ENCODE assay signal across 33 cellular contexts in genomic region chr4:26457412-26457811, GRCh38. TPM values are rescaled to one million over a fixed set of nuclear protein-coding genes. Genes with fewer than 3 reads are reported as not detected.
"Had no signal": no experiment of that assay in that cellular context is flagged by ENCODE, and none has a peak within 500 bp of the region (broad histone marks: within the 10 kb centered on the region; RNA-seq: fewer than 3 reads in every experiment).

No MANE protein-coding gene starts in this region.

- H3K4me3 Mint-ChIP-seq: activated naive CD4-positive, alpha-beta T cell treated with anti-CD3 and anti-CD28 coated beads for 36 hours; brain; nephron; stimulated activated memory B cell treated with anti-CD40 and anti-IgM and Interleukin-4, amounts not matched to agents 10 μg/mL and 1 μg/mL and 100 μg/mL, for 72 hours; stimulated activated naive CD8-positive, alpha-beta T cell treated with anti-CD3 and anti-CD28 coated beads, Interleukin-15, amount 100 ng/mL, for 72 hours; T-helper 1 cell treated with Interleukin-12 subunit alpha and Interleukin-12 subunit beta and Interleukin-4 antibody, amounts not matched to agents 30 μg/mL and 1 μg/mL, for 36 hours had no signal

- H3K27me3 Mint-ChIP-seq: brain had no signal

- FAIRE-seq: pancreas, small intestine had no signal

- H3K9me3 Mint-ChIP-seq: activated naive CD4-positive, alpha-beta T cell treated with anti-CD3 and anti-CD28 coated beads for 36 hours; activated naive CD8-positive, alpha-beta T cell treated with anti-CD3 and anti-CD28 coated beads, Interleukin-2, amount 10 ng/mL, durations not matched to agents 7 days and 5 days; stimulated activated naive CD8-positive, alpha-beta T cell treated with anti-CD3 and anti-CD28 coated beads, Interleukin-15, amount 100 ng/mL, for 72 hours had no signal

- H3K4me3 ChIP-seq: ascending aorta, cardiac muscle cell, esophagus muscularis mucosa, heart right ventricle, left lung, lower lobe of right lung, pancreas, psoas muscle, sigmoid colon, thyroid gland, upper lobe of left lung had no signal

- H3K4me1 ChIP-seq: ascending aorta, foreskin keratinocyte, psoas muscle, thyroid gland had no signal

- H3K36me3 Mint-ChIP-seq: activated naive CD8-positive, alpha-beta T cell treated with anti-CD3 and anti-CD28 coated beads, Interleukin-2, amount 10 ng/mL, durations not matched to agents 7 days and 5 days; brain; stimulated activated memory B cell treated with anti-CD40 and anti-IgM and Interleukin-4, amounts not matched to agents 10 μg/mL and 1 μg/mL and 100 μg/mL, for 72 hours had no signal

- H3K36me3 ChIP-seq: ascending aorta, cardiac muscle cell, esophagus muscularis mucosa, heart right ventricle, left lung, lower lobe of right lung, pancreas, sigmoid colon, thyroid gland, upper lobe of left lung had no signal

- ATAC-seq: foreskin keratinocyte; heart right ventricle; lower lobe of right lung; pancreas; psoas muscle; stimulated activated memory B cell treated with anti-CD40 and anti-IgM and Interleukin-4, amounts not matched to agents 10 μg/mL and 1 μg/mL and 100 μg/mL, for 72 hours; stimulated activated naive CD8-positive, alpha-beta T cell treated with anti-CD3 and anti-CD28 coated beads, Interleukin-15, amount 100 ng/mL, for 72 hours had no signal

- H3K27me3 ChIP-seq: ascending aorta, cardiac muscle cell, esophagus muscularis mucosa, left lung, pancreas, sigmoid colon, thyroid gland, upper lobe of left lung had no signal

- H3K27ac Mint-ChIP-seq: activated naive CD4-positive, alpha-beta T cell treated with anti-CD3 and anti-CD28 coated beads for 36 hours; stimulated activated memory B cell treated with anti-CD40 and anti-IgM and Interleukin-4, amounts not matched to agents 10 μg/mL and 1 μg/mL and 100 μg/mL, for 72 hours; stimulated activated naive CD8-positive, alpha-beta T cell treated with anti-CD3 and anti-CD28 coated beads, Interleukin-15, amount 100 ng/mL, for 72 hours; T-helper 1 cell treated with Interleukin-12 subunit alpha and Interleukin-12 subunit beta and Interleukin-4 antibody, amounts not matched to agents 30 μg/mL and 1 μg/mL, for 36 hours had no signal

- H3K27ac ChIP-seq: ascending aorta, cardiac muscle cell, esophagus muscularis mucosa, foreskin keratinocyte, heart right ventricle, left lung, lower lobe of right lung, pancreas, psoas muscle, thyroid gland, upper lobe of left lung had no signal

- DNase-seq: activated CD4-positive, alpha-beta T cell treated with anti-CD3 and anti-CD28 coated beads, Interleukin-2, amount 50 U/mL, for 1 hour; activated CD4-positive, CD25-positive, alpha-beta regulatory T cell treated with anti-CD3 and anti-CD28 coated beads, Interleukin-2, amount 50 U/mL, for 72 hours; activated effector memory CD4-positive, alpha-beta T cell treated with Interleukin-2 at 50 U/mL for 16 hours; activated naive CD4-positive, alpha-beta T cell treated with anti-CD3 and anti-CD28 coated beads for 36 hours; activated naive CD8-positive, alpha-beta T cell treated with anti-CD3 and anti-CD28 coated beads, Interleukin-2, amount 10 ng/mL, durations not matched to agents 7 days and 5 days; activated T-cell treated with anti-CD3 and anti-CD28 coated beads for 4 hours; cerebellar nuclear complex; cortex of kidney; foreskin keratinocyte; heart right ventricle; left lung; lower lobe of right lung; mesendoderm; pancreas; psoas muscle; sigmoid colon; small intestine; stimulated activated CD4-positive, alpha-beta T cell treated with anti-CD3 and anti-CD28 coated beads, Interleukin-1b, Interleukin-23, amount 100 ng/mL, for 48 hours; stimulated activated CD4-positive, alpha-beta T cell treated with anti-CD3 and anti-CD28 coated beads, Interleukin-4, amount 100 ng/mL, for 4 hours; stimulated activated CD8-positive, alpha-beta memory T cell treated with anti-CD3 and anti-CD28 coated beads, Interleukin-4, amount 100 ng/mL, for 48 hours; stimulated activated naive CD8-positive, alpha-beta T cell treated with anti-CD3 and anti-CD28 coated beads, Interleukin-15, amount 100 ng/mL, for 72 hours; SW 1271; T1000; thyroid gland; upper lobe of left lung had no signal

- H3K9me3 ChIP-seq: ascending aorta, lower lobe of right lung, pancreas, thyroid gland, upper lobe of left lung had no signal

RNA-seq across cellular contexts. Expression of gene CCKAR, which starts 32.9 kb away (rescaled TPM):
- total RNA-seq: activated naive CD4-positive, alpha-beta T cell treated with anti-CD3 and anti-CD28 coated beads for 36 hours; activated naive CD8-positive, alpha-beta T cell treated with anti-CD3 and anti-CD28 coated beads, Interleukin-2, amount 10 ng/mL, durations not matched to agents 7 days and 5 days; ascending aorta; foreskin keratinocyte; heart right ventricle; left lung; lower lobe of right lung; mononuclear cell; psoas muscle; sigmoid colon; thyroid gland; upper lobe of left lung had no signal
- polyA plus RNA-seq: foreskin keratinocyte, heart right ventricle, pancreas, psoas muscle had no signal
